ENCODE assay signal across 16 cellular contexts in the genomic region with DNA sequence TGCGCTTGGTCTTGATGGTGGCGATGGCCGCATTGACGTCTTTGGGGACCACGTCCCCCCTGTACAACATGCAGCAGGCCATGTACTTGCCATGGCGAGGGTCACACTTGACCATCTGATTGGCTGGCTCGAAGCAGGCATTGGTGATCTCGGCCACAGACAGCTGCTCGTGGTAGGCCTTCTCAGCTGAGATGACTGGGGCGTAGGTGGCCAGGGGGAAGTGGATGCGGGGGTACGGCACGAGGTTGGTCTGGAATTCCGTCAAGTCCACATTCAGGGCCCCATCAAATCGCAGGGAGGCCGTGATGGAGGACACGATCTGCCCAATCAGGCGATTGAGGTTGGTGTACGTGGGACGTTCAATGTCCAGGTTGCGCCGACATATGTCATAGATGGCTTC. TPM values are rescaled to one million over a fixed set of nuclear protein-coding genes. Genes with fewer than 3 reads are reported as not detected.
"Had no signal": no experiment of that assay in that cellular context is flagged by ENCODE, and none has a peak within 500 bp of the region (broad histone marks: within the 10 kb centered on the region; RNA-seq: fewer than 3 reads in every experiment).

No MANE protein-coding gene starts in this region.

RNA-seq across cellular contexts. Expression of gene TUBA3E, which starts 4.4 kb away (rescaled TPM):
- total RNA-seq: chondrocyte, colonic mucosa, dermis microvascular lymphatic vessel endothelial cell, endodermal cell, esophagus mucosa, esophagus squamous epithelium, gastrocnemius medialis, glomerular endothelial cell, kidney, left colon, left lobe of liver, lower leg skin, lower lobe of right lung, lung microvascular endothelial cell, mononuclear cell, mucosa of gallbladder had no signal

RNA-seq across cellular contexts. Expression of gene CCDC74B, which starts 48.9 kb away (rescaled TPM):
- total RNA-seq: left lobe of liver had no signal
